Comparison of ENCODE assay signal across 8 cellular contexts in the genomic region with DNA sequence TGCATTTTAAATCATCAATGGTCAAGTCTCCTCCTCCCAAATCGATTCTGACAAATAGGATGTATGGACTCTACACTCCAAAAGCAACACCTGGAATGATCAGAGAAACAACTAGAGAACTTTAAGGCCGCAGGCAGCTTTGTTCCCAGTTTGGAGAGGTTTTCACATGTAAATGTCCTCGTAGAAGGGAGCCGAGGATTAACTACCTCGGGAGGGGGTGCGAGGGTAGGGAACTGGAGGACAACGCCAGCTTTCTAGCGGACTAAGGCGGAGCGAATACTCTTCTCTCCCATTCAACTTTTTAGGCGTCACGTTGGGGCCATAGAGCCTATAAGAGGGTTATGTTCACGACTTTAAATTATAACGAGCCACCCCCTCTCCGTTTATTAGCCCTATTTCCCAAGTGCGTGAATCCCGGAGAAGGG. TPM values are rescaled to one million over a fixed set of nuclear protein-coding genes. Genes with fewer than 3 reads are reported as not detected.
DNase-seq lines count a peak whose midpoint lies in the region; ATAC-seq, FAIRE-seq and TF ChIP-seq lines count a peak whose summit lies in the region.

No MANE protein-coding gene starts in this region.

- H3K27me3 Mint-ChIP-seq in nephron (ENCODE audit: low read depth) = peaks cover 8% of the 10 kb centered on the region

- TF ChIP-seq CTCF in A549 (IDR thresholded peaks at IDR 0.05) (no peak), esophagus muscularis mucosa (IDR thresholded peaks at IDR 0.05) (no peak), nephron (IDR thresholded peaks at IDR 0.05; ENCODE audit: unreplicated experiment in 3 of 3) (no peak), GM13976 (IDR thresholded peaks at IDR 0.05; ENCODE audit: borderline replicate concordance, control extremely low read depth, extremely low read depth, insufficient read depth, missing control alignments) (no peak)

- TF ChIP-seq POLR2A in A549 (IDR thresholded peaks at IDR 0.05; ENCODE audit: low read length) (no peak), esophagus muscularis mucosa (IDR thresholded peaks at IDR 0.05; ENCODE audit: low read depth) (no peak)

- H3K4me3 Mint-ChIP-seq in nephron = peak overlapping the region; percentile 88 to 95 (median 95)

- TF ChIP-seq EP300 in A549 (IDR thresholded peaks at IDR 0.05) (no peak), esophagus muscularis mucosa (IDR thresholded peaks at IDR 0.05) (no peak)

- H3K4me1 Mint-ChIP-seq in nephron = peaks cover 17% of the 10 kb centered on the region

- 4% methylated on average over 16 of the region's 17 CpGs for WGBS in A549 (ENCODE audit: missing lambda C conversion rate)
- WGBS in esophagus muscularis mucosa = 1% methylated on average over 14 of the region's 17 CpGs

- ATAC-seq in A549 = peak; percentile 3 to 36; a peak in 3 of 6 replicates
- ATAC-seq in GM19023 (IDR thresholded peaks at IDR 0.05; ENCODE audit: unreplicated experiment) = no peak
- ATAC-seq in HG02884 (IDR thresholded peaks at IDR 0.05; ENCODE audit: unreplicated experiment) = no peak

- no peak for TF ChIP-seq RAD21 in A549 (conservative IDR thresholded peaks at IDR 0.05 in 1 of 2, IDR thresholded peaks at IDR 0.05 in 1 of 2)

- peaks cover 29% of the 10 kb centered on the region for H3K4me1 ChIP-seq in A549
- peaks cover 31 to 63% (median 56%) of the 10 kb centered on the region in 4 donors for H3K4me1 ChIP-seq in esophagus muscularis mucosa

- intact Hi-C loops in esophagus muscularis mucosa (cut with DNase I) = loop anchor here (5.0 kb wide), 1 partner anchor 527 kb away; no protein-coding TSS in a partner anchor

- no peaks in the 10 kb centered on the region for H3K9me3 ChIP-seq in A549
- no peaks in the 10 kb centered on the region for H3K9me3 ChIP-seq in esophagus muscularis mucosa

- no peaks in the 10 kb centered on the region for H3K27me3 ChIP-seq in esophagus muscularis mucosa

- in situ Hi-C loops in SK-MEL-5 (cut with HindIII; ENCODE audit: low pct_unique_long_range_greater_than_20kb, low sequenced_read_pairs) = no loop called here
- in situ Hi-C loops in GM13976 (cut with MboI; ENCODE audit: low sequenced_read_pairs, unreplicated experiment) = no loop called here

- peak; percentile 10 to 21 for DNase-seq in A549 (ENCODE audit: low read depth in 1 of 2, low spot score in 1 of 2)
- peak; percentile 51 for DNase-seq in GM03348 (ENCODE audit: low spot score)
- peak; percentile 25 for DNase-seq in SK-MEL-5 (ENCODE audit: low read depth, low spot score)
- DNase-seq in esophagus muscularis mucosa (ENCODE audit: extremely low spot score) = no peak
- DNase-seq in GM13976 (ENCODE audit: low spot score) = no peak

- H3K36me3 Mint-ChIP-seq in nephron (ENCODE audit: low read depth) = peaks cover 3% of the 10 kb centered on the region

- peak overlapping the region; percentile 91 to 99 for H3K27ac ChIP-seq in A549
- peak overlapping the region; percentile 90 to 99 (median 97) for H3K27ac ChIP-seq in esophagus muscularis mucosa (replicated peaks in 1 of 4)

- peak overlapping the region; percentile 98 for H3K4me2 ChIP-seq in A549

- H3K27ac Mint-ChIP-seq in nephron = peak overlapping the region; percentile 69 to 97 (median 94)

- no peaks in the 10 kb centered on the region for H3K36me3 ChIP-seq in esophagus muscularis mucosa

- CTCF ChIA-PET in A549 (lab: Yijun Ruan, JAX) = no interaction called here

- H3K4me3 ChIP-seq in A549 = peak overlapping the region; percentile 92
- peak overlapping the region; percentile 70 to 99 (median 93) for H3K4me3 ChIP-seq in esophagus muscularis mucosa

- no peaks in the 10 kb centered on the region for H3K9me3 Mint-ChIP-seq in nephron

- POLR2A ChIA-PET in A549 (lab: Yijun Ruan, JAX) = no interaction called here

- no peak for FAIRE-seq in A549 (lab: Jason Lieb, UNC)

TF ChIP-seq in A549, 52 proteins besides CTCF, POLR2A, EP300 and RAD21:
- TF ChIP-seq HEYL (CRISPR knock-in tag; IDR thresholded peaks at IDR 0.05) (no peak), EHMT2 (IDR thresholded peaks at IDR 0.05; ENCODE audit: low read depth) (no peak), KDM5A (IDR thresholded peaks at IDR 0.05) (no peak), CBX2 (IDR thresholded peaks at IDR 0.05; ENCODE audit: borderline replicate concordance, low read depth) (no peak), POLR2AphosphoS2 (conservative IDR thresholded peaks at IDR 0.05; ENCODE audit: low read length) (no peak), ESRRA (IDR thresholded peaks at IDR 0.05; ENCODE audit: borderline replicate concordance, low read length) (no peak), KDM1A (IDR thresholded peaks at IDR 0.05; ENCODE audit: low read depth) (no peak), FOSB (CRISPR knock-in tag; IDR thresholded peaks at IDR 0.05) (no peak), BHLHE40 (IDR thresholded peaks at IDR 0.05; ENCODE audit: low read depth, low read length) (no peak), RFX5 (IDR thresholded peaks at IDR 0.05) (no peak), MAZ (IDR thresholded peaks at IDR 0.05; ENCODE audit: borderline replicate concordance, low read depth, low read length) (no peak), MAFK (IDR thresholded peaks at IDR 0.05; ENCODE audit: partially characterized antibody) (no peak), SMC3 (IDR thresholded peaks at IDR 0.05) (no peak), RNF2 (IDR thresholded peaks at IDR 0.05; ENCODE audit: borderline replicate concordance, low read depth) (no peak), HDAC2 (IDR thresholded peaks at IDR 0.05) (no peak), FOXS1 (CRISPR knock-in tag; IDR thresholded peaks at IDR 0.05) (no peak), HOXB13 (CRISPR knock-in tag; IDR thresholded peaks at IDR 0.05; ENCODE audit: low read depth) (no peak), NFE2L2 (conservative IDR thresholded peaks at IDR 0.05; ENCODE audit: low read length) (no peak), CHD4 (IDR thresholded peaks at IDR 0.05; ENCODE audit: borderline replicate concordance) (no peak)
- TF ChIP-seq, protein P1, sequence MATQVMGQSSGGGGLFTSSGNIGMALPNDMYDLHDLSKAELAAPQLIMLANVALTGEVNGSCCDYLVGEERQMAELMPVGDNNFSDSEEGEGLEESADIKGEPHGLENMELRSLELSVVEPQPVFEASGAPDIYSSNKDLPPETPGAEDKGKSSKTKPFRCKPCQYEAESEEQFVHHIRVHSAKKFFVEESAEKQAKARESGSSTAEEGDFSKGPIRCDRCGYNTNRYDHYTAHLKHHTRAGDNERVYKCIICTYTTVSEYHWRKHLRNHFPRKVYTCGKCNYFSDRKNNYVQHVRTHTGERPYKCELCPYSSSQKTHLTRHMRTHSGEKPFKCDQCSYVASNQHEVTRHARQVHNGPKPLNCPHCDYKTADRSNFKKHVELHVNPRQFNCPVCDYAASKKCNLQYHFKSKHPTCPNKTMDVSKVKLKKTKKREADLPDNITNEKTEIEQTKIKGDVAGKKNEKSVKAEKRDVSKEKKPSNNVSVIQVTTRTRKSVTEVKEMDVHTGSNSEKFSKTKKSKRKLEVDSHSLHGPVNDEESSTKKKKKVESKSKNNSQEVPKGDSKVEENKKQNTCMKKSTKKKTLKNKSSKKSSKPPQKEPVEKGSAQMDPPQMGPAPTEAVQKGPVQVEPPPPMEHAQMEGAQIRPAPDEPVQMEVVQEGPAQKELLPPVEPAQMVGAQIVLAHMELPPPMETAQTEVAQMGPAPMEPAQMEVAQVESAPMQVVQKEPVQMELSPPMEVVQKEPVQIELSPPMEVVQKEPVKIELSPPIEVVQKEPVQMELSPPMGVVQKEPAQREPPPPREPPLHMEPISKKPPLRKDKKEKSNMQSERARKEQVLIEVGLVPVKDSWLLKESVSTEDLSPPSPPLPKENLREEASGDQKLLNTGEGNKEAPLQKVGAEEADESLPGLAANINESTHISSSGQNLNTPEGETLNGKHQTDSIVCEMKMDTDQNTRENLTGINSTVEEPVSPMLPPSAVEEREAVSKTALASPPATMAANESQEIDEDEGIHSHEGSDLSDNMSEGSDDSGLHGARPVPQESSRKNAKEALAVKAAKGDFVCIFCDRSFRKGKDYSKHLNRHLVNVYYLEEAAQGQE (IDR thresholded peaks at IDR 0.05) = no peak

RNA-seq across cellular contexts. Expression of a gene that starts 1.2 kb away (rescaled TPM):
- polyA plus RNA-seq in A549 (2011; rRNA removed) (10.4 and 12.9 TPM in 2 replicates), A549 (2017; fragmentation: RNase III; extraction: RNeasy Plus Mini Kit Qiagen cat#74134 plus additional on column Dnase treatment) (15.3 to 16.8 TPM (median 16.6 TPM) in 3 replicates)
- 6.7 and 8.4 TPM in 2 replicates for polyA plus RNA-seq in A549 (2012; cell fraction: cytosol; rRNA removed)
- polyA plus RNA-seq in A549 (2012; cell fraction: nucleus; rRNA removed) = 20.8 and 25.1 TPM in 2 replicates
- 11.0 and 13.7 TPM in 2 replicates for polyA minus RNA-seq in A549 (2011; rRNA and poly(A)+ RNA removed)
- 3.5 TPM in 2 replicates for total RNA-seq in SK-MEL-5 (2014; rRNA removed; shearing (Covaris generic))
- polyA plus RNA-seq in SK-MEL-5 (2015; cell fraction: cytosol; rRNA removed) = 19.7 and 26.4 TPM in 2 replicates
- 41.4 and 51.5 TPM in 2 replicates for polyA plus RNA-seq in SK-MEL-5 (2015; cell fraction: nucleus; rRNA removed)
- total RNA-seq in esophagus muscularis mucosa = 10 to 100 TPM; 12.1 to 18.8 (median 15.2) TPM

Comparison
In these comparisons a context has a peak if more than half of its experiments do, and no peak if none do; other contexts are left out.
1. ATAC-seq: peak in A549 (2 of 2); none in GM19023 (single experiment) and HG02884 (single experiment).
2. DNase-seq: peak in A549 (2 of 2), GM03348 (single experiment) and SK-MEL-5 (single experiment); none in esophagus muscularis mucosa (single experiment) and GM13976 (single experiment).